1 cellular context compared by ENCODE assay signal in the genomic region with DNA sequence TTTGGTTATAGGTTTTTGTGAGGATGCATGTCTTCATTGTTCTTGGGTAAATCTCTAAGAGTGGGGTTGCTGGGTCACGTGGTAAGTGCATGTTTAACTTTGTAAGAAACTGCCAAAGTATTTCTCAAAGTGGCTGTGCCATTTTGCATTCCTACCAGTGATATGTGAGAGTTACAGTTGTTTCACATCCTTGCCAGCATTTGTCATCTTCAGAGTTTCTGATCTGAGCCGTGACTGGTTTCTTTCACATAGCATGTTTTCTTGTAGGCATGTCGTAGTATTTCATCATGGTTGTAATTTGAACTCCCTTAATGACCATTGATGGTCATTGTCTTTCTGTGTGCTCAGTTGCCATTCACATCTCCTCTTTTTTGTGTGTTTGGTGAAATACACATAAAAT.
TF ChIP-seq lines count a peak whose summit lies in the region.

No MANE protein-coding gene starts in this region.

TF ChIP-seq in HCT116, 20 proteins besides CTCF, POLR2A, EP300 and RAD21 (continued from another document):
- TF ChIP-seq, protein P1, sequence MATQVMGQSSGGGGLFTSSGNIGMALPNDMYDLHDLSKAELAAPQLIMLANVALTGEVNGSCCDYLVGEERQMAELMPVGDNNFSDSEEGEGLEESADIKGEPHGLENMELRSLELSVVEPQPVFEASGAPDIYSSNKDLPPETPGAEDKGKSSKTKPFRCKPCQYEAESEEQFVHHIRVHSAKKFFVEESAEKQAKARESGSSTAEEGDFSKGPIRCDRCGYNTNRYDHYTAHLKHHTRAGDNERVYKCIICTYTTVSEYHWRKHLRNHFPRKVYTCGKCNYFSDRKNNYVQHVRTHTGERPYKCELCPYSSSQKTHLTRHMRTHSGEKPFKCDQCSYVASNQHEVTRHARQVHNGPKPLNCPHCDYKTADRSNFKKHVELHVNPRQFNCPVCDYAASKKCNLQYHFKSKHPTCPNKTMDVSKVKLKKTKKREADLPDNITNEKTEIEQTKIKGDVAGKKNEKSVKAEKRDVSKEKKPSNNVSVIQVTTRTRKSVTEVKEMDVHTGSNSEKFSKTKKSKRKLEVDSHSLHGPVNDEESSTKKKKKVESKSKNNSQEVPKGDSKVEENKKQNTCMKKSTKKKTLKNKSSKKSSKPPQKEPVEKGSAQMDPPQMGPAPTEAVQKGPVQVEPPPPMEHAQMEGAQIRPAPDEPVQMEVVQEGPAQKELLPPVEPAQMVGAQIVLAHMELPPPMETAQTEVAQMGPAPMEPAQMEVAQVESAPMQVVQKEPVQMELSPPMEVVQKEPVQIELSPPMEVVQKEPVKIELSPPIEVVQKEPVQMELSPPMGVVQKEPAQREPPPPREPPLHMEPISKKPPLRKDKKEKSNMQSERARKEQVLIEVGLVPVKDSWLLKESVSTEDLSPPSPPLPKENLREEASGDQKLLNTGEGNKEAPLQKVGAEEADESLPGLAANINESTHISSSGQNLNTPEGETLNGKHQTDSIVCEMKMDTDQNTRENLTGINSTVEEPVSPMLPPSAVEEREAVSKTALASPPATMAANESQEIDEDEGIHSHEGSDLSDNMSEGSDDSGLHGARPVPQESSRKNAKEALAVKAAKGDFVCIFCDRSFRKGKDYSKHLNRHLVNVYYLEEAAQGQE (IDR thresholded peaks at IDR 0.05; ENCODE audit: low read depth), result no peak
- no peak for TF ChIP-seq EZH2phosphoT487 (IDR thresholded peaks at IDR 0.05; ENCODE audit: borderline replicate concordance)
TF ChIP-seq in HCT116: peak in this region for 1.
